In the genomic region with DNA sequence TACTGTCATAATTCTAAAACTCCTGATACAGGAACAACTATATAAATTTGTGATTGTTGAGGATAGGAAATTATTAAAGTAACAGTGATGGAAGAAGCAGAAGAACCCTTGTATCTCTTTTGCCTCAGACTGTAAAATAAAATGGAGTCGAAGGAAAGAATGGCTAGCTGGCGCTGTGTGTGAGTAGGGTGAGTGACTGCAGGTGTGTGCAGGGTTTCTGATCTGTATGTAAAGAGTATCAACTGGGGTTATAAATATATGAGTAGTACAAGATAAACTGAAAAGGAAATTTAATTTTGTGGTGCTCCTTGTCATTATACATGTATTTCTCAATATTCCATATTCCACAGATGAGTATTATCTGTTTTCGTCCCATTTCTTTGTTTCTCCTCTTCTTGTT, we compare ENCODE assay signal across 9 cellular contexts. TPM values are rescaled to one million over a fixed set of nuclear protein-coding genes. Genes with fewer than 3 reads are reported as not detected.
DNase-seq lines count a peak whose midpoint lies in the region; ATAC-seq and TF ChIP-seq lines count a peak whose summit lies in the region.
"Had no signal": no experiment of that assay in that cellular context is flagged by ENCODE, and none has a peak within 500 bp of the region (broad histone marks: within the 10 kb centered on the region; RNA-seq: fewer than 3 reads in every experiment).

No MANE protein-coding gene starts in this region.

- no peaks in the 10 kb centered on the region for H3K27me3 Mint-ChIP-seq in activated CD4-positive, alpha-beta T cell treated with anti-CD3 and anti-CD28 coated beads, Interleukin-2, amount 10 ng/mL, durations not matched to agents 7 days and 5 days
- H3K27me3 Mint-ChIP-seq in nephron progenitor cell (ENCODE audit: low read depth, poor library complexity): no peaks in the 10 kb centered on the region
- no peaks in the 10 kb centered on the region for H3K27me3 Mint-ChIP-seq in naive thymus-derived CD4-positive, alpha-beta T cell

- no peak overlapping the region for H3K4me3 ChIP-seq in naive thymus-derived CD4-positive, alpha-beta T cell (ENCODE audit: low read length)
- H3K4me3 ChIP-seq: psoas muscle had no signal

- no peak overlapping the region for H3K27ac ChIP-seq in naive thymus-derived CD4-positive, alpha-beta T cell (ENCODE audit: low read depth, low read length)
- H3K27ac ChIP-seq: psoas muscle had no signal

- H3K4me3 Mint-ChIP-seq in activated CD4-positive, alpha-beta T cell treated with anti-CD3 and anti-CD28 coated beads, Interleukin-2, amount 10 ng/mL, durations not matched to agents 7 days and 5 days: no peak overlapping the region
- H3K4me3 Mint-ChIP-seq in nephron progenitor cell: no peak overlapping the region
- H3K4me3 Mint-ChIP-seq in naive thymus-derived CD4-positive, alpha-beta T cell: peak overlapping the region in 1 of 10 donors; percentile 15

- TF ChIP-seq CTCF in nephron progenitor cell (IDR thresholded peaks at IDR 0.05): no peak

- no peak for DNase-seq in activated CD4-positive, alpha-beta T cell treated with anti-CD3 and anti-CD28 coated beads, Interleukin-2, amount 10 ng/mL, durations not matched to agents 7 days and 5 days
- DNase-seq in activated CD4-positive, alpha-beta T cell treated with anti-CD3 and anti-CD28 coated beads for 1 hour: no peak
- DNase-seq in nephron progenitor cell: no peak
- no peak for DNase-seq in naive thymus-derived CD4-positive, alpha-beta T cell
- DNase-seq in UCSD-AML1 (lab: John Stamatoyannopoulos, UW; ENCODE audit: unreplicated experiment): no peak
- DNase-seq in hepatic stellate cell (ENCODE audit: low spot score): no peak

- ATAC-seq in GM21723 (IDR thresholded peaks at IDR 0.05; ENCODE audit: unreplicated experiment) (peak; percentile 35), HG03354 (IDR thresholded peaks at IDR 0.05; ENCODE audit: poor library complexity, severe bottlenecking, unreplicated experiment) (peak; percentile 34)
- no peak for ATAC-seq in naive thymus-derived CD4-positive, alpha-beta T cell

- CTCF ChIA-PET in activated CD4-positive, alpha-beta T cell treated with anti-CD3 and anti-CD28 coated beads, Interleukin-2, amount 10 ng/mL, durations not matched to agents 7 days and 5 days (lab: Charles Lee): interaction anchor here (0.9 to 2.3 kb wide), 2 partner anchors 15 to 73 kb away, joined by 3 to 10 read pairs; a partner anchor contains a TSS
- CTCF ChIA-PET in naive thymus-derived CD4-positive, alpha-beta T cell (lab: Charles Lee): no interaction called here

- peaks cover 0 to 5% of the 10 kb centered on the region in 2 donors for H3K4me1 ChIP-seq in naive thymus-derived CD4-positive, alpha-beta T cell (ENCODE audit: control insufficient read depth in 2 of 2, insufficient read depth in 2 of 2, low read length in 2 of 2)
- H3K4me1 ChIP-seq: psoas muscle had no signal

- H3K9me3 ChIP-seq in naive thymus-derived CD4-positive, alpha-beta T cell (ENCODE audit: control insufficient read depth in 2 of 3, low read length in 3 of 3): no peaks in the 10 kb centered on the region
- H3K9me3 ChIP-seq: psoas muscle had no signal

- intact Hi-C loops in naive thymus-derived CD4-positive, alpha-beta T cell (cut with micrococcal nuclease): no loop called here

- peaks cover 22% of the 10 kb centered on the region for H3K4me1 Mint-ChIP-seq in activated CD4-positive, alpha-beta T cell treated with anti-CD3 and anti-CD28 coated beads, Interleukin-2, amount 10 ng/mL, durations not matched to agents 7 days and 5 days
- H3K4me1 Mint-ChIP-seq in nephron progenitor cell: peaks cover 12% of the 10 kb centered on the region
- H3K4me1 Mint-ChIP-seq in naive thymus-derived CD4-positive, alpha-beta T cell: peaks cover 4 to 35% (median 12%) of the 10 kb centered on the region in 7 donors

- H3K27me3 ChIP-seq in naive thymus-derived CD4-positive, alpha-beta T cell (ENCODE audit: control insufficient read depth in 2 of 2, insufficient read depth in 2 of 2, low read length in 2 of 2): no peaks in the 10 kb centered on the region

- peaks cover 0 to 46% (median 0%) of the 10 kb centered on the region in 3 experiments for H3K36me3 ChIP-seq in naive thymus-derived CD4-positive, alpha-beta T cell (ENCODE audit: control insufficient read depth in 2 of 3, insufficient read depth in 3 of 3, low read length in 3 of 3)

- H3K9me3 Mint-ChIP-seq in activated CD4-positive, alpha-beta T cell treated with anti-CD3 and anti-CD28 coated beads, Interleukin-2, amount 10 ng/mL, durations not matched to agents 7 days and 5 days: peaks cover 2% of the 10 kb centered on the region
- peaks cover 23% of the 10 kb centered on the region for H3K9me3 Mint-ChIP-seq in nephron progenitor cell
- H3K9me3 Mint-ChIP-seq in naive thymus-derived CD4-positive, alpha-beta T cell: peaks cover 0 to 5% (median 0%) of the 10 kb centered on the region in 11 donors

- POLR2A ChIA-PET in activated CD4-positive, alpha-beta T cell treated with anti-CD3 and anti-CD28 coated beads, Interleukin-2, amount 10 ng/mL, durations not matched to agents 7 days and 5 days (lab: Charles Lee): interaction anchor here (0.6 to 1.6 kb wide), 2 partner anchors 73 to 660 kb away, joined by 3 to 7 read pairs; a partner anchor contains a TSS
- POLR2A ChIA-PET in naive thymus-derived CD4-positive, alpha-beta T cell (lab: Charles Lee): no interaction called here

- peak overlapping the region; percentile 1 for H3K27ac Mint-ChIP-seq in activated CD4-positive, alpha-beta T cell treated with anti-CD3 and anti-CD28 coated beads, Interleukin-2, amount 10 ng/mL, durations not matched to agents 7 days and 5 days
- peak overlapping the region; percentile 17 for H3K27ac Mint-ChIP-seq in nephron progenitor cell
- peak overlapping the region in 4 of 9 donors; percentile 6 to 29 (median 18) for H3K27ac Mint-ChIP-seq in naive thymus-derived CD4-positive, alpha-beta T cell

- peaks cover 48% of the 10 kb centered on the region for H3K36me3 Mint-ChIP-seq in activated CD4-positive, alpha-beta T cell treated with anti-CD3 and anti-CD28 coated beads, Interleukin-2, amount 10 ng/mL, durations not matched to agents 7 days and 5 days (ENCODE audit: low read depth)
- peaks cover 81% of the 10 kb centered on the region for H3K36me3 Mint-ChIP-seq in nephron progenitor cell (ENCODE audit: low read depth)
- peaks cover 21 to 58% (median 46%) of the 10 kb centered on the region in 5 donors for H3K36me3 Mint-ChIP-seq in naive thymus-derived CD4-positive, alpha-beta T cell

RNA-seq across cellular contexts. Expression of a gene that starts 15.2 kb away (rescaled TPM):
- total RNA-seq in activated CD4-positive, alpha-beta T cell treated with anti-CD3 and anti-CD28 coated beads, Interleukin-2, amount 10 ng/mL, durations not matched to agents 7 days and 5 days: 10 to 100 TPM; 20.1 to 21.2 TPM
- total RNA-seq in naive thymus-derived CD4-positive, alpha-beta T cell: 10 to 100 TPM; 25.1 to 52.2 (median 31.8) TPM
- polyA plus RNA-seq in naive thymus-derived CD4-positive, alpha-beta T cell: 10 to 100 TPM; 10.4 to 11.7 TPM
